Comparison of ENCODE assay signal across 8 cellular contexts in genomic region chr22:42500164-42500835, GRCh38. TPM values are rescaled to one million over a fixed set of nuclear protein-coding genes. Genes with fewer than 3 reads are reported as not detected.
DNase-seq lines count a peak whose midpoint lies in the region; ATAC-seq, FAIRE-seq and TF ChIP-seq lines count a peak whose summit lies in the region.

No MANE protein-coding gene starts in this region.

- TF ChIP-seq POLR2A in H1 (IDR thresholded peaks at IDR 0.05; ENCODE audit: control extremely low read depth in 1 of 2, low read depth in 2 of 2, low read length in 2 of 2), result peak in 1 of 2 experiments; percentile 39; a peak in 1 of 3 replicates

- TF ChIP-seq CTCF in H1 (IDR thresholded peaks at IDR 0.05; ENCODE audit: control extremely low read depth in 1 of 3, insufficient read depth in 1 of 3, low read depth in 1 of 3, low read length in 3 of 3), result no peak

- H3K36me3 Mint-ChIP-seq in activated CD8-positive, alpha-beta memory T cell treated with anti-CD3 and anti-CD28 coated beads, Interleukin-2, amount 10 ng/mL, durations not matched to agents 7 days and 5 days, result no peaks in the 10 kb centered on the region

- H3K4me3 Mint-ChIP-seq in activated CD8-positive, alpha-beta memory T cell treated with anti-CD3 and anti-CD28 coated beads, Interleukin-2, amount 10 ng/mL, durations not matched to agents 7 days and 5 days, result no peak overlapping the region

- DNase-seq in C1 segment of cervical spinal cord (lab: John Stamatoyannopoulos, UW) (peak in 13 of 14 donors; percentile 26 to 92 (median 76)), M059J (ENCODE audit: low read depth) (peak; percentile 9), H1 (ENCODE audit: low read depth in 1 of 2, low spot score in 2 of 2) (peak; percentile 73 to 98), mesenteric fat pad (ENCODE audit: low spot score) (peak; percentile 93), DMS79 (lab: John Stamatoyannopoulos, UW) (no peak)
- peak; percentile 90 for DNase-seq in activated CD8-positive, alpha-beta memory T cell treated with anti-CD3 and anti-CD28 coated beads, Interleukin-2, amount 10 ng/mL, durations not matched to agents 7 days and 5 days
- DNase-seq in stimulated activated CD8-positive, alpha-beta memory T cell treated with anti-CD3 and anti-CD28 coated beads, Interleukin-2, amount 100 ng/mL, for 48 hours (ENCODE audit: low read depth in 2 of 2), result peak; percentile 62 to 79

- ATAC-seq in GM21529 (IDR thresholded peaks at IDR 0.05; ENCODE audit: unreplicated experiment), result peak; percentile 67
- peak; percentile 90 for ATAC-seq in activated CD8-positive, alpha-beta memory T cell treated with anti-CD3 and anti-CD28 coated beads, Interleukin-2, amount 10 ng/mL, durations not matched to agents 7 days and 5 days

- 0 out of 2 replicates have a peak overlapping the region, but pooled peaks have one; percentile 33 for H2BK12ac ChIP-seq in H1 (ENCODE audit: low read depth, low read length)

- no peaks in the 10 kb centered on the region for H3K9me3 ChIP-seq in H1 (ENCODE audit: insufficient read depth in 2 of 2, low read depth in 1 of 2, low read length in 1 of 2)

- H3K23me2 ChIP-seq in H1 (ENCODE audit: low read depth, low read length), result peaks cover 2% of the 10 kb centered on the region; the same call in 1 of the 2 replicates

- H4K20me1 ChIP-seq in H1 (replicated peaks in 1 of 2; ENCODE audit: control insufficient read depth in 1 of 2, insufficient read depth in 2 of 2, low read length in 2 of 2), result no peaks in the 10 kb centered on the region

- no peak overlapping the region for H3K56ac ChIP-seq in H1 (replicated peaks; ENCODE audit: insufficient read length, low read depth, low read length)

- CTCF ChIA-PET in activated CD8-positive, alpha-beta memory T cell treated with anti-CD3 and anti-CD28 coated beads, Interleukin-2, amount 10 ng/mL, durations not matched to agents 7 days and 5 days (lab: Charles Lee), result no interaction called here
- CTCF ChIA-PET in H1 (lab: Charles Lee; ENCODE audit: partially characterized antibody), result interaction anchor here (1.0 to 1.2 kb wide), 2 partner anchors 10 to 218 kb away, joined by 3 to 4 read pairs; no protein-coding TSS in a partner anchor

- peak overlapping the region; percentile 44; the same call in 1 of the 2 replicates for H3K18ac ChIP-seq in H1 (ENCODE audit: extremely low read depth, low read length)

- H3K36me3 ChIP-seq in H1 (ENCODE audit: control insufficient read depth in 2 of 4, insufficient read depth in 4 of 4, low read length in 3 of 4), result no peaks in the 10 kb centered on the region

- H2BK20ac ChIP-seq in H1 (ENCODE audit: low read length), result peak overlapping the region; percentile 61; the same call in 1 of the 2 replicates

- peak overlapping the region; percentile 85 for H2AFZ ChIP-seq in H1 (ENCODE audit: low read length)

- no peak overlapping the region for H2AK5ac ChIP-seq in H1 (ENCODE audit: low read depth, low read length)

- peak overlapping the region; percentile 77 to 96 for H3K4me2 ChIP-seq in H1 (ENCODE audit: insufficient read depth in 1 of 2, low read depth in 2 of 2, low read length in 2 of 2)

- no peak for TF ChIP-seq EP300 in H1 (IDR thresholded peaks at IDR 0.05; ENCODE audit: borderline replicate concordance in 1 of 2, low read depth in 2 of 2, low read length in 2 of 2)

- H3K27ac Mint-ChIP-seq in activated CD8-positive, alpha-beta memory T cell treated with anti-CD3 and anti-CD28 coated beads, Interleukin-2, amount 10 ng/mL, durations not matched to agents 7 days and 5 days, result no peak overlapping the region

- no peak overlapping the region for H3K23ac ChIP-seq in H1 (ENCODE audit: insufficient read length)

- H3K4ac ChIP-seq in H1 (replicated peaks; ENCODE audit: insufficient read length, low read depth, low read length), result no peak overlapping the region

- no peaks in the 10 kb centered on the region for H3K79me1 ChIP-seq in H1 (ENCODE audit: low read depth, low read length)

- H4K8ac ChIP-seq in H1 (ENCODE audit: extremely low read depth, insufficient read depth, low read length), result peak overlapping the region; percentile 88

- FAIRE-seq in H1 (lab: Jason Lieb, UNC), result no peak

- H3K9ac ChIP-seq in H1 (replicated peaks in 1 of 4; ENCODE audit: extremely low read depth in 1 of 4, low read depth in 3 of 4, low read length in 3 of 4), result peak overlapping the region in 2 of 4 experiments; percentile 20 to 43; a peak in 3 of 7 replicates

- H2BK120ac ChIP-seq in H1 (replicated peaks; ENCODE audit: low read depth, low read length), result no peak overlapping the region

- no peak for TF ChIP-seq RAD21 in H1 (IDR thresholded peaks at IDR 0.05 in 1 of 2, conservative IDR thresholded peaks at IDR 0.05 in 1 of 2; ENCODE audit: low read depth in 2 of 2, low read length in 2 of 2)

- H3K4me3 ChIP-seq in H1 (ENCODE audit: extremely low read depth in 1 of 4, insufficient read depth in 2 of 4, low read depth in 3 of 4, low read length in 4 of 4), result peak overlapping the region; percentile 24 to 55 (median 40)

- H4K5ac ChIP-seq in H1 (ENCODE audit: insufficient read length, low read depth, low read length), result no peak overlapping the region

- no peak overlapping the region for H2BK15ac ChIP-seq in H1 (ENCODE audit: low read length)

- H3K14ac ChIP-seq in H1 (ENCODE audit: insufficient read length), result no peak overlapping the region

- peaks cover 20% of the 10 kb centered on the region for H3K4me1 Mint-ChIP-seq in activated CD8-positive, alpha-beta memory T cell treated with anti-CD3 and anti-CD28 coated beads, Interleukin-2, amount 10 ng/mL, durations not matched to agents 7 days and 5 days

- 10% methylated on average over 18 of the region's 55 CpGs; no CpG with 5 or more reads in 1 of the 2 experiments for WGBS in H1 (ENCODE audit: extremely low coverage in 1 of 2, insufficient coverage in 1 of 2, insufficient read length in 1 of 2, insufficient replicate concordance in 2 of 2, low coverage in 1 of 2, low lambda C conversion rate in 2 of 2, missing lambda C conversion rate in 1 of 2), 2 experiments

- H3K27me3 Mint-ChIP-seq in activated CD8-positive, alpha-beta memory T cell treated with anti-CD3 and anti-CD28 coated beads, Interleukin-2, amount 10 ng/mL, durations not matched to agents 7 days and 5 days, result peaks cover 5% of the 10 kb centered on the region

- H3K27ac ChIP-seq in H1 (ENCODE audit: low read depth, low read length), result no peak overlapping the region

- H3K79me2 ChIP-seq in H1 (ENCODE audit: control insufficient read depth in 1 of 2, insufficient read depth in 2 of 2, low read length in 2 of 2), result no peaks in the 10 kb centered on the region

- POLR2A ChIA-PET in H1 (lab: Charles Lee; ENCODE audit: partially characterized antibody), result interaction anchor here (0.9 kb wide), 1 partner anchor 115 kb away, joined by 3 read pairs; the partner anchor contains the start of gene POLDIP3

- 0 out of 2 replicates have a peak overlapping the region, but pooled peaks have one; percentile 66 for H2BK5ac ChIP-seq in H1 (ENCODE audit: low read depth, low read length)

- peaks cover 3 to 14% (median 9%) of the 10 kb centered on the region in 4 experiments; a peak in 6 of 7 replicates for H3K4me1 ChIP-seq in H1 (replicated peaks in 1 of 4; ENCODE audit: control insufficient read depth in 3 of 4, insufficient read depth in 4 of 4, low read length in 3 of 4)

- H3K27me3 ChIP-seq in H1 (replicated peaks in 1 of 4; ENCODE audit: control insufficient read depth in 3 of 4, extremely low read depth in 1 of 4, insufficient read depth in 3 of 4, low read length in 3 of 4), result no peaks in the 10 kb centered on the region

- H3K9me3 Mint-ChIP-seq in activated CD8-positive, alpha-beta memory T cell treated with anti-CD3 and anti-CD28 coated beads, Interleukin-2, amount 10 ng/mL, durations not matched to agents 7 days and 5 days (ENCODE audit: low read depth), result no peaks in the 10 kb centered on the region

- no peak overlapping the region for H4K91ac ChIP-seq in H1 (replicated peaks; ENCODE audit: insufficient read length, low read length)

TF ChIP-seq in H1, 55 proteins besides CTCF, POLR2A, EP300 and RAD21 (continues in another document):
- peak; percentile 47; the same call in 1 of the 2 replicates for TF ChIP-seq SP4 (IDR thresholded peaks at IDR 0.05; ENCODE audit: low read length)
- no peak for TF ChIP-seq RXRA (IDR thresholded peaks at IDR 0.05; ENCODE audit: insufficient read depth, low read depth, low read length)
- TF ChIP-seq SRF (IDR thresholded peaks at IDR 0.05; ENCODE audit: low read depth, low read length), result no peak
- no peak for TF ChIP-seq EGR1 (IDR thresholded peaks at IDR 0.05; ENCODE audit: borderline replicate concordance, low read depth, low read length)
- TF ChIP-seq JUND (IDR thresholded peaks at IDR 0.05; ENCODE audit: low read length), result no peak
- peak; percentile 57; the same call in 1 of the 2 replicates for TF ChIP-seq TBP (IDR thresholded peaks at IDR 0.05; ENCODE audit: low read depth, low read length)

RNA-seq across cellular contexts. Expression of gene RRP7A, which starts 19.3 kb away (rescaled TPM):
- 18.4 and 24.2 TPM in 2 replicates for total RNA-seq in M059J (2014; rRNA removed; shearing (Covaris generic))
- total RNA-seq in activated CD8-positive, alpha-beta memory T cell treated with anti-CD3 and anti-CD28 coated beads, Interleukin-2, amount 10 ng/mL, durations not matched to agents 7 days and 5 days, result 100 to 1,000 TPM in 1 of 2 experiments, 10 to 100 TPM in 1; 88.2 to 102 TPM
- total RNA-seq in H1 (2021; fragmentation: NEBNext Ultra II Directional; extraction: Animal tissue kit (Norgen Biotek cat#: 25700)), result 48.4 and 49.0 TPM in 2 replicates
- polyA plus RNA-seq in H1 (2011; rRNA removed), result 18.4 and 26.7 TPM in 2 replicates
- 30.5 TPM for polyA plus RNA-seq in H1 (2011; cell fraction: cytosol; rRNA removed)
- polyA plus RNA-seq in H1 (2011; cell fraction: nucleus; rRNA removed), result 22.9 TPM
- 29.2 to 33.3 TPM (median 30.2 TPM) in 4 replicates for polyA plus RNA-seq in H1 (2012, experiment 1 of 2)
- polyA plus RNA-seq in H1 (2012, experiment 2 of 2), result 27.4 TPM
- 21.5 TPM for polyA plus RNA-seq in H1 (2013, experiment 1 of 2)
- 21.3 TPM for polyA plus RNA-seq in H1 (2013, experiment 2 of 2)
- polyA minus RNA-seq in H1 (2011; rRNA and poly(A)+ RNA removed), result 20.6 and 22.7 TPM in 2 replicates
- 16.8 TPM for polyA minus RNA-seq in H1 (2011; cell fraction: cytosol; rRNA and poly(A)+ RNA removed)
- 25.4 TPM for polyA minus RNA-seq in H1 (2011; cell fraction: nucleus; rRNA and poly(A)+ RNA removed)
- total RNA-seq in mesenteric fat pad, result 44.8 TPM

RNA-seq across cellular contexts. Expression of gene SERHL2, which starts 53.5 kb away (rescaled TPM):
- 0.15 and 0.22 TPM in 2 replicates for total RNA-seq in M059J (2014; rRNA removed; shearing (Covaris generic))
- 1 to 10 TPM; 1.4 to 3.5 TPM for total RNA-seq in activated CD8-positive, alpha-beta memory T cell treated with anti-CD3 and anti-CD28 coated beads, Interleukin-2, amount 10 ng/mL, durations not matched to agents 7 days and 5 days
- 2.1 TPM in 1 of 2 replicates, not detected in the other for total RNA-seq in H1 (2021; fragmentation: NEBNext Ultra II Directional; extraction: Animal tissue kit (Norgen Biotek cat#: 25700))
- 0.91 and 1.1 TPM in 2 replicates for polyA plus RNA-seq in H1 (2011; rRNA removed)
- polyA plus RNA-seq in H1 (2011; cell fraction: cytosol; rRNA removed), result 1.3 TPM
- polyA plus RNA-seq in H1 (2011; cell fraction: nucleus; rRNA removed), result 1.2 TPM
- polyA plus RNA-seq in H1 (2012, experiment 1 of 2), result 2.4 to 3.4 TPM (median 2.6 TPM) in 4 replicates
- polyA plus RNA-seq in H1 (2012, experiment 2 of 2), result 1.8 TPM
- 0.45 TPM for polyA plus RNA-seq in H1 (2013, experiment 1 of 2)
- 0.44 TPM for polyA plus RNA-seq in H1 (2013, experiment 2 of 2)
- 0.57 and 2.3 TPM in 2 replicates for polyA minus RNA-seq in H1 (2011; rRNA and poly(A)+ RNA removed)
- polyA minus RNA-seq in H1 (2011; cell fraction: cytosol; rRNA and poly(A)+ RNA removed), result not detected
- 3.1 TPM for polyA minus RNA-seq in H1 (2011; cell fraction: nucleus; rRNA and poly(A)+ RNA removed)
- 1.00 TPM for total RNA-seq in mesenteric fat pad
